Comparison of ENCODE assay signal across 13 cellular contexts in the genomic region with DNA sequence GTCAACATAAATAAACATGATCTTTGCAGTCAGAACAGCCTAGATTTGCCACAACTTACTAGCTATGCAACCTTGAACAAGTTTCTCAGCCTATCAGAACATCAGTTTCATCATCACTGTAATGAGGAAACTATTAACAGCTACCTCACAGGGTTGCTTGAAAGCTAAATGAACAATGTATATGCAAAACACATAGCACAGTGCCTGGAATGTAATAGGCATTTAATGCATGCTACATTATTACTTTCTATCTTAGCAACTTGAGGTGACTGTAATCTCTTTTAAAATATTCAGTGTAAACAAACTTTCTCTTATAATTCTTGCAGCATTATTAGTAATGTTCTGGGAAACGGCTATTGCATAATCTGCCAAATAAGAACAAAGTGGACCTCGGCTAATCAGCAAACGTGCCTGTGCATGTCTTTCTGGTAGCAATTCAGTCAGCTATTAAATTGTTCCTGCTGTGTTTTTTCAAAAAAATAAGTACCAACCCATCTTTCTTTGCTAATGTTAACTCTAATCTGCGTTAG.
A peak's percentile ranks its signal among the peaks of the same experiment; 100 is the strongest.
DNase-seq lines count a peak whose midpoint lies in the region; ATAC-seq, FAIRE-seq and TF ChIP-seq lines count a peak whose summit lies in the region.
"Had no signal": no experiment of that assay in that cellular context is flagged by ENCODE, and none has a peak within 500 bp of the region (broad histone marks: within the 10 kb centered on the region; RNA-seq: fewer than 3 reads in every experiment).

No MANE protein-coding gene starts in this region.

- peak; percentile 47 for ATAC-seq in GM12878
- peak; percentile 82 for ATAC-seq in upper lobe of right lung
- no peak for ATAC-seq in GM21576 (IDR thresholded peaks at IDR 0.05; ENCODE audit: unreplicated experiment)
- no peak for ATAC-seq in HG03521 (IDR thresholded peaks at IDR 0.05; ENCODE audit: unreplicated experiment)
- ATAC-seq: activated CD4-positive, alpha-beta T cell treated with anti-CD3 and anti-CD28 coated beads for 36 hours; left colon had no signal

- no peak for TF ChIP-seq POLR2A in GM12878 (IDR thresholded peaks at IDR 0.05; ENCODE audit: low read depth, low read length)

- H2AFZ ChIP-seq in GM12878 (ENCODE audit: control insufficient read depth, low read depth, low read length): no peak overlapping the region

- 9% methylated on average over 4 of the region's 4 CpGs for WGBS in GM12878 (ENCODE audit: insufficient coverage, insufficient replicate concordance, low lambda C conversion rate, missing lambda C conversion rate)

- FAIRE-seq in GM12878 (lab: Jason Lieb, UNC) (no peak), kidney (lab: Jason Lieb, UNC) (peak; percentile 46)

- no peak overlapping the region for H3K9ac ChIP-seq in GM12878 (ENCODE audit: control insufficient read depth, insufficient read depth, low read length)
- no peak overlapping the region for H3K9ac ChIP-seq in kidney (ENCODE audit: low read length in 2 of 2)

- H3K79me2 ChIP-seq in GM12878 (ENCODE audit: control insufficient read depth, insufficient read depth, low read length): no peaks in the 10 kb centered on the region

- no peaks in the 10 kb centered on the region for H4K20me1 ChIP-seq in GM12878 (ENCODE audit: control insufficient read depth, insufficient read depth)

- no TSS peak for BruUV-seq in GM12878 (replicated peaks; lab: Mats Ljungman, UMichigan)

- no peak for TF ChIP-seq RAD21 in GM12878 (IDR thresholded peaks at IDR 0.05; ENCODE audit: insufficient read depth, low read depth, low read length)

- SMC1A ChIA-PET in GM12878 (lab: Charles Lee; ENCODE audit: uncharacterized antibody, unreplicated experiment): interaction anchor here (1.5 kb wide), 1 partner anchor 10 kb away, joined by 4 read pairs; no protein-coding TSS in a partner anchor

- no peak overlapping the region for H3K4me2 ChIP-seq in GM12878 (ENCODE audit: control insufficient read depth, insufficient read depth)

- H3K27ac ChIP-seq in GM12878 (ENCODE audit: control insufficient read depth, insufficient read depth) (no peak overlapping the region), kidney (ENCODE audit: low read depth in 2 of 2, low read length in 2 of 2) (peak overlapping the region in 1 of 2 donors; percentile 26), upper lobe of right lung (peak overlapping the region; percentile 70)
- H3K27ac ChIP-seq: 22Rv1 had no signal

- in situ Hi-C loops in GM12878 (cut with MboI): no loop called here

- peaks cover 0 to 2% of the 10 kb centered on the region in 2 experiments; a peak in 1 of 4 replicates for H3K27me3 ChIP-seq in GM12878 (replicated peaks in 1 of 2; ENCODE audit: control insufficient read depth in 2 of 2, insufficient read depth in 2 of 2, low read length in 1 of 2)
- H3K27me3 ChIP-seq in upper lobe of right lung: no peaks in the 10 kb centered on the region

- peak; percentile 20 for DNase-seq in NCI-H1436 (lab: John Stamatoyannopoulos, UW)
- no peak for DNase-seq in NCI-H1436 treated with DMSO at 0.1 percent for 48 hours (lab: John Stamatoyannopoulos, UW)
- DNase-seq in GM12878 (ENCODE audit: low read depth, low spot score): no peak
- DNase-seq in kidney: no peak
- DNase-seq in upper lobe of right lung: no peak
- DNase-seq in NCI-H748 treated with DMSO at 0.1 percent for 48 hours (lab: John Stamatoyannopoulos, UW): no peak
- DNase-seq: activated CD4-positive, alpha-beta T cell treated with anti-CD3 and anti-CD28 coated beads for 36 hours; activated naive CD4-positive, alpha-beta T cell treated with anti-CD3 and anti-CD28 coated beads, Interleukin-2, amount 50 U/mL, for 16 hours; left colon; NCI-H2081 treated with DMSO at 0.1 percent for 48 hours had no signal

- H3K36me3 ChIP-seq in GM12878 (ENCODE audit: control insufficient read depth in 2 of 2, insufficient read depth in 2 of 2, low read length in 1 of 2) (no peaks in the 10 kb centered on the region), kidney (ENCODE audit: control insufficient read depth in 1 of 2, insufficient read depth in 2 of 2, low read length in 2 of 2) (no peaks in the 10 kb centered on the region), upper lobe of right lung (no peaks in the 10 kb centered on the region)

- H3K9me3 ChIP-seq in GM12878 (replicated peaks; ENCODE audit: control insufficient read depth, insufficient read depth, low read length) (no peaks in the 10 kb centered on the region), kidney (ENCODE audit: control insufficient read depth in 1 of 2, low read length in 2 of 2) (no peaks in the 10 kb centered on the region), upper lobe of right lung (no peaks in the 10 kb centered on the region)

- TF ChIP-seq CTCF in GM12878 (IDR thresholded peaks at IDR 0.05 in 2 of 3, conservative IDR thresholded peaks at IDR 0.05 in 1 of 3; ENCODE audit: control insufficient read depth in 2 of 3, extremely low read depth in 1 of 3, insufficient read depth in 1 of 3, low read depth in 3 of 3, low read length in 3 of 3): no peak
- no peak for TF ChIP-seq CTCF in kidney (IDR thresholded peaks at IDR 0.05; ENCODE audit: borderline replicate concordance, extremely low read depth, insufficient read depth)
- TF ChIP-seq CTCF in upper lobe of right lung (IDR thresholded peaks at IDR 0.05): no peak

- intact Hi-C loops in GM12878 (cut with micrococcal nuclease; ENCODE audit: unreplicated experiment): no loop called here
- intact Hi-C loops in kidney (cut with DNase I): no loop called here
- intact Hi-C loops in upper lobe of right lung (cut with DNase I): no loop called here

- H3K4me3 ChIP-seq in GM12878 (no peak overlapping the region), kidney (ENCODE audit: low read length in 2 of 2) (no peak overlapping the region), upper lobe of right lung (no peak overlapping the region)

- RAD21 ChIA-PET in GM12878 (lab: Charles Lee; ENCODE audit: unreplicated experiment): no interaction called here

- no peak for TF ChIP-seq EP300 in GM12878 (IDR thresholded peaks at IDR 0.05; ENCODE audit: borderline replicate concordance in 1 of 2, control insufficient read depth in 1 of 2, low read depth in 2 of 2, low read length in 2 of 2)

- H3K4me1 ChIP-seq in GM12878 (ENCODE audit: control insufficient read depth, insufficient read depth, low read length): no peaks in the 10 kb centered on the region
- H3K4me1 ChIP-seq in kidney (ENCODE audit: control insufficient read depth in 1 of 2, insufficient read depth in 1 of 2, low read depth in 1 of 2, low read length in 2 of 2): peaks cover 9 to 10% of the 10 kb centered on the region in 2 donors
- H3K4me1 ChIP-seq in upper lobe of right lung: peaks cover 33% of the 10 kb centered on the region

- CTCF ChIA-PET in GM12878 (lab: Yijun Ruan, JAX): interaction anchor here (1.0 kb wide), 1 partner anchor 19 kb away, joined by 4 read pairs; no protein-coding TSS in a partner anchor

- POLR2A ChIA-PET in GM12878 (lab: Charles Lee): no interaction called here

TF ChIP-seq in GM12878, 131 proteins besides CTCF, POLR2A, EP300 and RAD21 (continues in another document):
- TF ChIP-seq MLLT1 (IDR thresholded peaks at IDR 0.05) (no peak), RELB (IDR thresholded peaks at IDR 0.05; ENCODE audit: low read depth) (no peak), SREBF2 (IDR thresholded peaks at IDR 0.05; ENCODE audit: low read length) (no peak), BRCA1 (IDR thresholded peaks at IDR 0.05; ENCODE audit: low read depth, low read length) (no peak), E2F8 (IDR thresholded peaks at IDR 0.05; ENCODE audit: low read depth, partially characterized antibody) (no peak)

Comparison
In these comparisons a context has a peak if more than half of its experiments do, and no peak if none do; other contexts are left out.
1. ATAC-seq: peak in GM12878 (single experiment) and upper lobe of right lung (single experiment); none in GM21576 (single experiment) and HG03521 (single experiment).